ENCODE assay signal across 1 cellular context in genomic region chr4:127782025-127782274, GRCh38.
TF ChIP-seq lines count a peak whose summit lies in the region.

No MANE protein-coding gene starts in this region.

TF ChIP-seq in GM23338, 12 proteins besides CTCF, POLR2A, EP300 and RAD21 (continued from another document):
- no peak for TF ChIP-seq EZH2phosphoT487 (IDR thresholded peaks at IDR 0.05; ENCODE audit: unreplicated experiment)
- TF ChIP-seq, protein P1, sequence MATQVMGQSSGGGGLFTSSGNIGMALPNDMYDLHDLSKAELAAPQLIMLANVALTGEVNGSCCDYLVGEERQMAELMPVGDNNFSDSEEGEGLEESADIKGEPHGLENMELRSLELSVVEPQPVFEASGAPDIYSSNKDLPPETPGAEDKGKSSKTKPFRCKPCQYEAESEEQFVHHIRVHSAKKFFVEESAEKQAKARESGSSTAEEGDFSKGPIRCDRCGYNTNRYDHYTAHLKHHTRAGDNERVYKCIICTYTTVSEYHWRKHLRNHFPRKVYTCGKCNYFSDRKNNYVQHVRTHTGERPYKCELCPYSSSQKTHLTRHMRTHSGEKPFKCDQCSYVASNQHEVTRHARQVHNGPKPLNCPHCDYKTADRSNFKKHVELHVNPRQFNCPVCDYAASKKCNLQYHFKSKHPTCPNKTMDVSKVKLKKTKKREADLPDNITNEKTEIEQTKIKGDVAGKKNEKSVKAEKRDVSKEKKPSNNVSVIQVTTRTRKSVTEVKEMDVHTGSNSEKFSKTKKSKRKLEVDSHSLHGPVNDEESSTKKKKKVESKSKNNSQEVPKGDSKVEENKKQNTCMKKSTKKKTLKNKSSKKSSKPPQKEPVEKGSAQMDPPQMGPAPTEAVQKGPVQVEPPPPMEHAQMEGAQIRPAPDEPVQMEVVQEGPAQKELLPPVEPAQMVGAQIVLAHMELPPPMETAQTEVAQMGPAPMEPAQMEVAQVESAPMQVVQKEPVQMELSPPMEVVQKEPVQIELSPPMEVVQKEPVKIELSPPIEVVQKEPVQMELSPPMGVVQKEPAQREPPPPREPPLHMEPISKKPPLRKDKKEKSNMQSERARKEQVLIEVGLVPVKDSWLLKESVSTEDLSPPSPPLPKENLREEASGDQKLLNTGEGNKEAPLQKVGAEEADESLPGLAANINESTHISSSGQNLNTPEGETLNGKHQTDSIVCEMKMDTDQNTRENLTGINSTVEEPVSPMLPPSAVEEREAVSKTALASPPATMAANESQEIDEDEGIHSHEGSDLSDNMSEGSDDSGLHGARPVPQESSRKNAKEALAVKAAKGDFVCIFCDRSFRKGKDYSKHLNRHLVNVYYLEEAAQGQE (IDR thresholded peaks at IDR 0.05; ENCODE audit: unreplicated experiment), result no peak
